In the genomic region with DNA sequence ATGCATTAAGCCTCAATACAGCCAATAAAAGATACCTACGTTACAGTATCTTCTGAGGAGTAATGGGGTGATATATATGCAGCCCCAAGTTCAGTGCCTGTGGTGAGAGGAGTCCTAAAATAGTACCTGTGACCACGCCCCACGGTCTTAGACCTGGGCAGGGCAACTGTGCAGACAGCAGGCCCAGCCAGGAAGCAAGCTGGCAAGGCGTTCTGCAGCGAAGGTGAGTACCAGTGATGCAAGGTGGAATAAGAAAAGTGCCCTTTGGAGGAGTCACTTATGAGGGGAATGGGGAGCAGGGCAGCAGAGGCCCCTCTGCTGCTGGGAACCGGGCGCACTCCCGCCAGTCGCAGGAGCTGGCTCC, we compare ENCODE assay signal across 23 cellular contexts. TPM values are rescaled to one million over a fixed set of nuclear protein-coding genes. Genes with fewer than 3 reads are reported as not detected.
DNase-seq lines count a peak whose midpoint lies in the region; ATAC-seq, FAIRE-seq and TF ChIP-seq lines count a peak whose summit lies in the region.
"Had no signal": no experiment of that assay in that cellular context is flagged by ENCODE, and none has a peak within 500 bp of the region (broad histone marks: within the 10 kb centered on the region; RNA-seq: fewer than 3 reads in every experiment).

No MANE protein-coding gene starts in this region.

- H3K4me3 Mint-ChIP-seq in endodermal cell (no peak overlapping the region), neural progenitor cell (no peak overlapping the region)
- H3K4me3 Mint-ChIP-seq: activated CD4-positive, alpha-beta memory T cell treated with anti-CD3 and anti-CD28 coated beads for 36 hours; activated naive CD8-positive, alpha-beta T cell; activated T-cell treated with anti-CD3 and anti-CD28 coated beads, Interleukin-2, amount 50 U/mL, for 24 hours; brain; dendritic cell treated with granulocyte-macrophage colony-stimulating factor and Interleukin-4, amounts not matched to agents 40 ng/mL and 50 ng/mL, for 4 days; T-helper 1 cell treated with Interleukin-12 subunit alpha and Interleukin-12 subunit beta and Interleukin-4 antibody, amounts not matched to agents 30 μg/mL and 1 μg/mL, for 36 hours had no signal

- TF ChIP-seq POLR2A in HepG2 (IDR thresholded peaks at IDR 0.05; ENCODE audit: insufficient read depth in 1 of 2, low read depth in 2 of 2, low read length in 2 of 2) (no peak), right lobe of liver (IDR thresholded peaks at IDR 0.05) (no peak)

- H3K4me3 ChIP-seq in HepG2 (replicated peaks in 1 of 3; ENCODE audit: insufficient read depth in 1 of 3, low read depth in 2 of 3, low read length in 3 of 3) (0 out of 6 replicates have a peak overlapping the region, but pooled peaks of 1 of the 3 experiments have one; percentile 45), right lobe of liver (no peak overlapping the region), endodermal cell (ENCODE audit: low read length) (no peak overlapping the region), neural progenitor cell (no peak overlapping the region), upper lobe of right lung (peak overlapping the region; percentile 16)
- H3K4me3 ChIP-seq: thoracic aorta had no signal

- TF ChIP-seq CTCF in HepG2 (CRISPR knock-in tag; IDR thresholded peaks at IDR 0.05) (no peak), right lobe of liver (IDR thresholded peaks at IDR 0.05) (no peak), endodermal cell (conservative IDR thresholded peaks at IDR 0.05) (no peak), neural progenitor cell (IDR thresholded peaks at IDR 0.05) (no peak), upper lobe of right lung (IDR thresholded peaks at IDR 0.05) (no peak)

- H3K36me3 Mint-ChIP-seq in endodermal cell (ENCODE audit: low read depth) = no peaks in the 10 kb centered on the region
- H3K36me3 Mint-ChIP-seq in neural progenitor cell = no peaks in the 10 kb centered on the region
- H3K36me3 Mint-ChIP-seq: activated CD4-positive, alpha-beta memory T cell treated with anti-CD3 and anti-CD28 coated beads for 36 hours; brain had no signal

- no peak for FAIRE-seq in HepG2 (lab: Jason Lieb, UNC)
- FAIRE-seq: GM12892 had no signal

- 95% methylated on average over 9 of the region's 9 CpGs for WGBS in HepG2 (ENCODE audit: low lambda C conversion rate)
- WGBS in right lobe of liver (ENCODE audit: insufficient coverage, low coverage, low lambda C conversion rate, missing lambda C conversion rate) = 100% methylated on average over 1 of the region's 9 CpGs
- WGBS in endodermal cell (ENCODE audit: insufficient coverage in 1 of 2, insufficient read length in 1 of 2), 2 experiments = 91 to 92% methylated on average over 6 to 9 of the region's 9 CpGs

- intact Hi-C loops in HepG2 (cut with micrococcal nuclease; ENCODE audit: unreplicated experiment) = no loop called here
- intact Hi-C loops in right lobe of liver (cut with DNase I) = no loop called here
- intact Hi-C loops in upper lobe of right lung (cut with DNase I) = no loop called here

- no peak for TF ChIP-seq RAD21 in HepG2 (CRISPR knock-in tag; IDR thresholded peaks at IDR 0.05)

- TF ChIP-seq EP300 in HepG2 (IDR thresholded peaks at IDR 0.05; ENCODE audit: low read depth in 2 of 2, low read length in 2 of 2) (no peak), HepG2 (CRISPR knock-in tag; IDR thresholded peaks at IDR 0.05; ENCODE audit: borderline replicate concordance) (no peak)

- DNase-seq in HepG2 (ENCODE audit: low spot score) (no peak), right lobe of liver (no peak), endodermal cell (peak; percentile 44), neural progenitor cell (ENCODE audit: low spot score) (no peak), upper lobe of right lung (peak; percentile 73), D341Med (ENCODE audit: low spot score) (no peak), DMS53 treated with DMSO at 0.1 percent for 48 hours (lab: John Stamatoyannopoulos, UW; ENCODE audit: unreplicated experiment) (no peak), superior temporal gyrus (ENCODE audit: extremely low spot score) (no peak)
- DNase-seq: activated CD4-positive, alpha-beta memory T cell treated with anti-CD3 and anti-CD28 coated beads for 36 hours; activated T-cell treated with anti-CD3 and anti-CD28 coated beads, Interleukin-2, amount 50 U/mL, for 24 hours; C1 segment of cervical spinal cord; DMS153; left ventricle myocardium superior; NCI-H187; SIG-M5; WERI-Rb-1 had no signal

- H3K27me3 Mint-ChIP-seq in endodermal cell (ENCODE audit: insufficient read depth) (no peaks in the 10 kb centered on the region), neural progenitor cell (ENCODE audit: insufficient read depth, low read depth) (peaks cover 11% of the 10 kb centered on the region)
- H3K27me3 Mint-ChIP-seq: activated naive CD8-positive, alpha-beta T cell; brain; dendritic cell treated with granulocyte-macrophage colony-stimulating factor and Interleukin-4, amounts not matched to agents 40 ng/mL and 50 ng/mL, for 4 days had no signal

- H3K36me3 ChIP-seq in HepG2 (replicated peaks in 1 of 2; ENCODE audit: control insufficient read depth in 1 of 2, insufficient read depth in 2 of 2, low read length in 2 of 2) (no peaks in the 10 kb centered on the region), right lobe of liver (no peaks in the 10 kb centered on the region), endodermal cell (ENCODE audit: control insufficient read depth, insufficient read depth, low read length) (no peaks in the 10 kb centered on the region), neural progenitor cell (no peaks in the 10 kb centered on the region), upper lobe of right lung (no peaks in the 10 kb centered on the region)
- H3K36me3 ChIP-seq: thoracic aorta, WERI-Rb-1 had no signal

- H4K20me1 ChIP-seq in HepG2 (ENCODE audit: insufficient read depth, low read length) (no peaks in the 10 kb centered on the region), neural progenitor cell (ENCODE audit: low read depth) (no peaks in the 10 kb centered on the region)

- no peak overlapping the region for H2AFZ ChIP-seq in HepG2 (ENCODE audit: low read length)
- no peak overlapping the region for H2AFZ ChIP-seq in neural progenitor cell (replicated peaks)

- ATAC-seq in HepG2 = no peak
- ATAC-seq in right lobe of liver = no peak
- ATAC-seq in upper lobe of right lung = peak; percentile 64
- ATAC-seq: left ventricle myocardium superior had no signal

- H3K4me1 Mint-ChIP-seq in endodermal cell = peaks cover 4% of the 10 kb centered on the region
- H3K4me1 Mint-ChIP-seq in neural progenitor cell = peaks cover 11% of the 10 kb centered on the region

- in situ Hi-C loops in HepG2 (cut with HindIII; ENCODE audit: extremely low pct_ligation_motif_present, low pct_unique_long_range_greater_than_20kb) = no loop called here

- H3K27me3 ChIP-seq in HepG2 (ENCODE audit: control insufficient read depth in 1 of 2, insufficient read depth in 2 of 2, low read length in 2 of 2) (no peaks in the 10 kb centered on the region), right lobe of liver (no peaks in the 10 kb centered on the region), endodermal cell (ENCODE audit: control insufficient read depth, insufficient read depth, low read length, poor library complexity, severe bottlenecking) (no peaks in the 10 kb centered on the region), neural progenitor cell (no peaks in the 10 kb centered on the region), upper lobe of right lung (no peaks in the 10 kb centered on the region)

- H3K27ac Mint-ChIP-seq in endodermal cell (no peak overlapping the region), neural progenitor cell (peak overlapping the region; percentile 53)
- H3K27ac Mint-ChIP-seq: activated CD4-positive, alpha-beta memory T cell treated with anti-CD3 and anti-CD28 coated beads for 36 hours; activated naive CD8-positive, alpha-beta T cell; brain; dendritic cell treated with granulocyte-macrophage colony-stimulating factor and Interleukin-4, amounts not matched to agents 40 ng/mL and 50 ng/mL, for 4 days; T-helper 1 cell treated with Interleukin-12 subunit alpha and Interleukin-12 subunit beta and Interleukin-4 antibody, amounts not matched to agents 30 μg/mL and 1 μg/mL, for 36 hours had no signal

- no peaks in the 10 kb centered on the region for H3K9me3 ChIP-seq in HepG2 (ENCODE audit: low read length)
- no peaks in the 10 kb centered on the region for H3K9me3 ChIP-seq in right lobe of liver
- H3K9me3 ChIP-seq in endodermal cell (ENCODE audit: control insufficient read depth, low read length) = no peaks in the 10 kb centered on the region
- H3K9me3 ChIP-seq in neural progenitor cell (ENCODE audit: low read depth) = no peaks in the 10 kb centered on the region
- H3K9me3 ChIP-seq in upper lobe of right lung = no peaks in the 10 kb centered on the region
- H3K9me3 ChIP-seq: thoracic aorta had no signal

- CTCF ChIA-PET in HepG2 (lab: Yijun Ruan, JAX; ENCODE audit: low intra/inter-chr PET ratio, low total read pairs) = no interaction called here

- POLR2A ChIA-PET in HepG2 (lab: Yijun Ruan, JAX) = interaction anchor here (0.9 to 2.3 kb wide), 3 partner anchors 12 to 29 kb away, joined by 3 to 8 read pairs (median 4); no protein-coding TSS in a partner anchor

- no TSS peak for BruUV-seq in HepG2 (replicated peaks; lab: Mats Ljungman, UMichigan)

- H3K4me2 ChIP-seq in HepG2 (ENCODE audit: low read depth, low read length) (no peak overlapping the region), neural progenitor cell (no peak overlapping the region)

- no peaks in the 10 kb centered on the region for H3K9me3 Mint-ChIP-seq in endodermal cell
- H3K9me3 Mint-ChIP-seq in neural progenitor cell = no peaks in the 10 kb centered on the region
- H3K9me3 Mint-ChIP-seq: activated CD4-positive, alpha-beta memory T cell treated with anti-CD3 and anti-CD28 coated beads for 36 hours; activated T-cell treated with anti-CD3 and anti-CD28 coated beads, Interleukin-2, amount 50 U/mL, for 24 hours; dendritic cell treated with granulocyte-macrophage colony-stimulating factor and Interleukin-4, amounts not matched to agents 40 ng/mL and 50 ng/mL, for 4 days; T-helper 1 cell treated with Interleukin-12 subunit alpha and Interleukin-12 subunit beta and Interleukin-4 antibody, amounts not matched to agents 30 μg/mL and 1 μg/mL, for 36 hours had no signal

- H3K4me1 ChIP-seq in HepG2 (ENCODE audit: insufficient read depth, low read length) (peaks cover 47% of the 10 kb centered on the region), right lobe of liver (no peaks in the 10 kb centered on the region), endodermal cell (ENCODE audit: control insufficient read depth, insufficient read depth, low read length) (no peaks in the 10 kb centered on the region), neural progenitor cell (no peaks in the 10 kb centered on the region), upper lobe of right lung (peaks cover 17% of the 10 kb centered on the region)

- H3K9ac ChIP-seq in HepG2 (ENCODE audit: insufficient read depth, low read depth, low read length) (peak overlapping the region; percentile 45; the same call in 1 of the 2 replicates), endodermal cell (ENCODE audit: extremely low read depth, low read length, poor library complexity, severe bottlenecking) (no peak overlapping the region), neural progenitor cell (no peak overlapping the region)

- H3F3A ChIP-seq in neural progenitor cell (ENCODE audit: low read depth) = no peaks in the 10 kb centered on the region

- H3K27ac ChIP-seq in HepG2 (ENCODE audit: extremely low read length, insufficient read depth, low read length) (no peak overlapping the region), right lobe of liver (no peak overlapping the region), endodermal cell (ENCODE audit: low read depth, low read length) (no peak overlapping the region), neural progenitor cell (no peak overlapping the region), upper lobe of right lung (peak overlapping the region; percentile 51)
- H3K27ac ChIP-seq: thoracic aorta, WERI-Rb-1 had no signal

- H3K79me2 ChIP-seq in HepG2 (ENCODE audit: insufficient read depth, low read length) (no peaks in the 10 kb centered on the region), neural progenitor cell (ENCODE audit: low read depth) (no peaks in the 10 kb centered on the region)

RNA-seq across cellular contexts. Expression of a gene that starts 12.7 kb away (rescaled TPM):
- total RNA-seq in HepG2 (2016; rRNA removed; fragmentation: Illumina TruSeq; extraction: Trizol) (37.2 and 56.1 TPM in 2 replicates), right lobe of liver (10 to 100 TPM; 28.6 to 45.1 (median 39.8) TPM), endodermal cell (10 to 100 TPM; 27.9 to 31.6 TPM), neural progenitor cell (ENCODE audit: low replicate concordance) (24.5 and 27.7 TPM in 2 replicates), upper lobe of right lung (71.5 TPM)
- total RNA-seq in HepG2 (2016; cell fraction: cytosol; rRNA removed; fragmentation: Illumina TruSeq; extraction: Trizol; ENCODE audit: low read depth) = 12.9 and 13.4 TPM in 2 replicates
- total RNA-seq in HepG2 (2016; cell fraction: insoluble cytoplasmic fraction; rRNA removed; fragmentation: Illumina TruSeq; extraction: Trizol) = 35.8 and 54.1 TPM in 2 replicates
- total RNA-seq in HepG2 (2016; cell fraction: membrane; rRNA removed; fragmentation: Illumina TruSeq; extraction: Trizol) = 28.2 and 32.6 TPM in 2 replicates
- total RNA-seq in HepG2 (2016; cell fraction: nucleus; rRNA removed; fragmentation: Illumina TruSeq; extraction: Trizol) = 37.4 and 42.1 TPM in 2 replicates
- polyA plus RNA-seq in HepG2 (2011; rRNA removed) = 11.2 and 12.2 TPM in 2 replicates
- 5.1 and 7.6 TPM in 2 replicates for polyA plus RNA-seq in HepG2 (2011; cell fraction: cytosol; rRNA removed)
- 18.1 and 21.8 TPM in 2 replicates for polyA plus RNA-seq in HepG2 (2011; cell fraction: nucleus; rRNA removed)
- polyA plus RNA-seq in HepG2 (2012) = 11.5 and 11.7 TPM in 2 replicates
- polyA plus RNA-seq in HepG2 (2016; cell fraction: cytosol; fragmentation: Illumina TruSeq; extraction: Trizol; ENCODE audit: low read depth) = 0.44 and 0.68 TPM in 2 replicates
- polyA plus RNA-seq in HepG2 (2016; cell fraction: insoluble cytoplasmic fraction; fragmentation: Illumina TruSeq; extraction: Trizol; ENCODE audit: low read depth) = 14.1 and 15.7 TPM in 2 replicates
- 3.3 and 3.5 TPM in 2 replicates for polyA plus RNA-seq in HepG2 (2016; cell fraction: membrane; fragmentation: Illumina TruSeq; extraction: Trizol; ENCODE audit: low read depth)
- polyA plus RNA-seq in HepG2 (2016; cell fraction: nucleus; fragmentation: Illumina TruSeq; extraction: Trizol; ENCODE audit: insufficient read depth, low read depth) = 28.7 and 30.7 TPM in 2 replicates
- 20.5 and 26.7 TPM in 2 replicates for polyA minus RNA-seq in HepG2 (2011; rRNA and poly(A)+ RNA removed; ENCODE audit: low replicate concordance)
- 43.5 and 45.0 TPM in 2 replicates for polyA minus RNA-seq in HepG2 (2011; cell fraction: cytosol; rRNA and poly(A)+ RNA removed)
- polyA minus RNA-seq in HepG2 (2011; cell fraction: nucleus; rRNA and poly(A)+ RNA removed) = 46.0 and 46.6 TPM in 2 replicates
- 16.3 TPM for polyA plus RNA-seq in endodermal cell (2013, experiment 1 of 2)
- polyA plus RNA-seq in endodermal cell (2013, experiment 2 of 2) = 15.5 TPM

RNA-seq across cellular contexts. Expression of a gene that starts 17.7 kb away (rescaled TPM):
- total RNA-seq in HepG2 (2016; rRNA removed; fragmentation: Illumina TruSeq; extraction: Trizol) (52.1 and 134 TPM in 2 replicates), right lobe of liver (100 to 1,000 TPM; 224 to 447 (median 319) TPM), endodermal cell (under 1 TPM; 0.46 to 0.51 TPM), neural progenitor cell (ENCODE audit: low replicate concordance) (0.25 TPM in 1 of 2 replicates, not detected in the other), upper lobe of right lung (not detected)
- 19.2 and 23.2 TPM in 2 replicates for total RNA-seq in HepG2 (2016; cell fraction: cytosol; rRNA removed; fragmentation: Illumina TruSeq; extraction: Trizol; ENCODE audit: low read depth)
- 49.9 and 134 TPM in 2 replicates for total RNA-seq in HepG2 (2016; cell fraction: insoluble cytoplasmic fraction; rRNA removed; fragmentation: Illumina TruSeq; extraction: Trizol)
- 37.4 and 38.6 TPM in 2 replicates for total RNA-seq in HepG2 (2016; cell fraction: membrane; rRNA removed; fragmentation: Illumina TruSeq; extraction: Trizol)
- total RNA-seq in HepG2 (2016; cell fraction: nucleus; rRNA removed; fragmentation: Illumina TruSeq; extraction: Trizol) = 166 and 178 TPM in 2 replicates
- polyA plus RNA-seq in HepG2 (2011; rRNA removed) = 185 and 266 TPM in 2 replicates
- 113 and 166 TPM in 2 replicates for polyA plus RNA-seq in HepG2 (2011; cell fraction: cytosol; rRNA removed)
- 1,267 and 1,304 TPM in 2 replicates for polyA plus RNA-seq in HepG2 (2011; cell fraction: nucleus; rRNA removed)
- polyA plus RNA-seq in HepG2 (2012) = 232 and 321 TPM in 2 replicates
- polyA plus RNA-seq in HepG2 (2016; cell fraction: cytosol; fragmentation: Illumina TruSeq; extraction: Trizol; ENCODE audit: low read depth) = 17.2 and 19.9 TPM in 2 replicates
- polyA plus RNA-seq in HepG2 (2016; cell fraction: insoluble cytoplasmic fraction; fragmentation: Illumina TruSeq; extraction: Trizol; ENCODE audit: low read depth) = 48.9 and 49.8 TPM in 2 replicates
- polyA plus RNA-seq in HepG2 (2016; cell fraction: membrane; fragmentation: Illumina TruSeq; extraction: Trizol; ENCODE audit: low read depth) = 22.9 and 24.9 TPM in 2 replicates
- polyA plus RNA-seq in HepG2 (2016; cell fraction: nucleus; fragmentation: Illumina TruSeq; extraction: Trizol; ENCODE audit: insufficient read depth, low read depth) = 354 and 380 TPM in 2 replicates
- polyA minus RNA-seq in HepG2 (2011; rRNA and poly(A)+ RNA removed; ENCODE audit: low replicate concordance) = 241 TPM in 1 of 2 replicates, not detected in the other
- 64.7 and 65.5 TPM in 2 replicates for polyA minus RNA-seq in HepG2 (2011; cell fraction: cytosol; rRNA and poly(A)+ RNA removed)
- 172 and 188 TPM in 2 replicates for polyA minus RNA-seq in HepG2 (2011; cell fraction: nucleus; rRNA and poly(A)+ RNA removed)
- 1.0 TPM for polyA plus RNA-seq in endodermal cell (2013, experiment 1 of 2)
- 0.66 TPM for polyA plus RNA-seq in endodermal cell (2013, experiment 2 of 2)
- total RNA-seq: activated CD4-positive, alpha-beta memory T cell treated with anti-CD3 and anti-CD28 coated beads for 36 hours; glomerular endothelial cell; left ventricle myocardium superior; thoracic aorta had no signal

Comparison
In these comparisons a context has a peak if more than half of its experiments do, and no peak if none do; other contexts are left out.
1. DNase-seq: peak in endodermal cell (single experiment) and upper lobe of right lung (single experiment); none in HepG2 (single experiment), right lobe of liver (0 of 3), neural progenitor cell (single experiment), D341Med (single experiment), DMS53 treated with DMSO at 0.1 percent for 48 hours (single experiment) and superior temporal gyrus (single experiment).
2. RNA of a gene that starts 17.7 kb away (total RNA-seq): 224 to 447 TPM in right lobe of liver and 19.2 to 178 TPM in HepG2; 0.46 to 0.51 TPM in endodermal cell, not detected in upper lobe of right lung (single experiment) and 0.25 TPM in neural progenitor cell; every median in the first group is over 10 times any median in the second.